In the genomic region with DNA sequence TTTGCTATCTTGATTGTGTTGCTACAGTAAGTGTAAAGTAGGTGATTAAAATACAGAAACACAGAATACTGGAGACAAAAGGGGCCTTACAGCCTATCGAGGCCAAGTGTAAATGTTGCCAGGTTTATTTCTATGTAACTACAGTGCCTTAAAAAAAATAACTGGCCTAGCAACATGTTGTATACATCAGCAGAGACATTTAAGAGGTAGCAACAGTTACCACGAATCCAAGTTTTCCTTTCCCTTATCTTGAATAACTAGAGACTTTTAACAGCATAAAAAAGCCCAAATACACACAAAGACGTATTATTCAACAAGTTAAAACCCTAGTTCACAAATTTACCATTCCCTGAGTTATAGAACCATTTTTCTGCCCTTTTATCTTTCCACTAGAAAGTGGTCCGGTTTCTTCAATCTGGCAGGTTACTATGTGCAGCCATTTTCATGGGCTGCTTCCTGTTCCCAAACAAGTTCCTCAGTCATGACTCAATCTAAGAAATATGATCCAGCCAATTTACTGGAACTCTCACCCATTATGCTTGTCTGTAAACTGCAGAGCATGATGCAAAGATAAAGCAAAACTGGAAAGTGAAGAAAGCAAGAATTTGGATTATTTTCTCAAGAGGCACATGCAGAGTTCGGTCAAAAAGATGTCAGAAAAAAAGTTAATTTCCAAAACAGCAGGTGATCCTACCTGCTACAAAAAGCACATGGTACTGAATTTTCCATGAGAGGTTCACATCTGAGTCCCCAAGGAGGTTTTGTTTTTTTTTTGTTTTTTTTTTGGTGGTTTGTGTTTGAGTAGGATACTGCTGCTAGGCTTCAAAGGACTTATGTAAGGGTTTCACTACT, we compare ENCODE assay signal across 8 cellular contexts. TPM values are rescaled to one million over a fixed set of nuclear protein-coding genes. Genes with fewer than 3 reads are reported as not detected.
DNase-seq lines count a peak whose midpoint lies in the region; ATAC-seq and TF ChIP-seq lines count a peak whose summit lies in the region.

No MANE protein-coding gene starts in this region.

- TF ChIP-seq POLR2A in right lobe of liver (IDR thresholded peaks at IDR 0.05), result no peak
- no peak for TF ChIP-seq POLR2A in transverse colon (IDR thresholded peaks at IDR 0.05)

- peak; percentile 7 for DNase-seq in NCI-H146 (lab: John Stamatoyannopoulos, UW)
- no peak for DNase-seq in NCI-H146 treated with DMSO at 0.1 percent for 48 hours (lab: John Stamatoyannopoulos, UW; ENCODE audit: unreplicated experiment)
- DNase-seq in NCI-H526 treated with DMSO at 0.1 percent for 48 hours (lab: John Stamatoyannopoulos, UW), result peak; percentile 22
- no peak for DNase-seq in central memory CD8-positive, alpha-beta T cell (ENCODE audit: low spot score in 2 of 2)
- DNase-seq in right lobe of liver, result no peak
- DNase-seq in transverse colon, result no peak
- no peak for DNase-seq in NCI-H187 (lab: John Stamatoyannopoulos, UW)

- 32% methylated on average over 5 of the region's 5 CpGs for WGBS in right lobe of liver (ENCODE audit: insufficient coverage, low coverage, low lambda C conversion rate, missing lambda C conversion rate)
- WGBS in transverse colon (ENCODE audit: low coverage in 1 of 2), 2 donors, result 22 to 25% methylated on average over 5 of the region's 5 CpGs

- H3K27ac ChIP-seq in right lobe of liver (peak overlapping the region; percentile 13 to 83 (median 52)), transverse colon (peak overlapping the region; percentile 84 to 89 (median 86))

- H3K4me1 ChIP-seq in right lobe of liver, result peaks cover 0 to 87% (median 35%) of the 10 kb centered on the region in 4 donors
- peaks cover 53 to 99% (median 82%) of the 10 kb centered on the region in 4 donors for H3K4me1 ChIP-seq in transverse colon

- peaks cover 75% of the 10 kb centered on the region for H3K4me1 Mint-ChIP-seq in central memory CD8-positive, alpha-beta T cell

- H3K9me3 ChIP-seq in right lobe of liver (no peaks in the 10 kb centered on the region), transverse colon (no peaks in the 10 kb centered on the region)

- H3K4me3 ChIP-seq in right lobe of liver, result no peak overlapping the region
- H3K4me3 ChIP-seq in transverse colon, result peak overlapping the region in 1 of 4 donors; percentile 7

- H3K27ac Mint-ChIP-seq in central memory CD8-positive, alpha-beta T cell (ENCODE audit: low read depth), result peak overlapping the region; percentile 78

- H3K4me3 Mint-ChIP-seq in central memory CD8-positive, alpha-beta T cell, result peak overlapping the region; percentile 53

- no peak for ATAC-seq in central memory CD8-positive, alpha-beta T cell (replicated peaks; ENCODE audit: extremely low read depth, poor library complexity, severe bottlenecking)
- ATAC-seq in right lobe of liver, result peak; percentile 21 to 71 (median 57)
- no peak for ATAC-seq in GM21717 (IDR thresholded peaks at IDR 0.05; ENCODE audit: unreplicated experiment)

- TF ChIP-seq CTCF in right lobe of liver (IDR thresholded peaks at IDR 0.05) (no peak), transverse colon (IDR thresholded peaks at IDR 0.05) (no peak)

- no peaks in the 10 kb centered on the region for H3K27me3 ChIP-seq in right lobe of liver
- H3K27me3 ChIP-seq in transverse colon, result no peaks in the 10 kb centered on the region

- in situ Hi-C loops in transverse colon (cut with MboI; ENCODE audit: low pct_ligation_motif_present in 1 of 4, low pct_unique_long_range_greater_than_20kb in 1 of 4, low sequenced_read_pairs in 3 of 4), result no loop called here

- intact Hi-C loops in right lobe of liver (cut with DNase I) (no loop called here), transverse colon (cut with DNase I; ENCODE audit: low total_unique reads) (no loop called here)

- H3K36me3 ChIP-seq in right lobe of liver (no peaks in the 10 kb centered on the region), transverse colon (no peaks in the 10 kb centered on the region)

- TF ChIP-seq EP300 in transverse colon (IDR thresholded peaks at IDR 0.05; ENCODE audit: low read depth), result peak; percentile 50

- no peaks in the 10 kb centered on the region for H3K9me3 Mint-ChIP-seq in central memory CD8-positive, alpha-beta T cell

- H3K36me3 Mint-ChIP-seq in central memory CD8-positive, alpha-beta T cell (ENCODE audit: insufficient read depth), result peaks cover 20% of the 10 kb centered on the region

- no peaks in the 10 kb centered on the region for H3K27me3 Mint-ChIP-seq in central memory CD8-positive, alpha-beta T cell

RNA-seq across cellular contexts. Expression of a gene that starts 22.2 kb away (rescaled TPM):
- 10 to 100 TPM; 27.9 to 83.6 (median 35.6) TPM for total RNA-seq in right lobe of liver
- 100 to 1,000 TPM in 1 of 4 donors, 10 to 100 TPM in 3; 41.6 to 105 (median 65.2) TPM for total RNA-seq in transverse colon

RNA-seq across cellular contexts. Expression of a gene that starts 29.8 kb away (rescaled TPM):
- total RNA-seq in right lobe of liver (10 to 100 TPM; 22.4 to 70.4 (median 54.8) TPM), transverse colon (10 to 100 TPM; 40.6 to 83.2 (median 57.4) TPM)

Comparison
In these comparisons a context has a peak if more than half of its experiments do, and no peak if none do; other contexts are left out.
1. DNase-seq: peak in NCI-H146 (single experiment) and NCI-H526 treated with DMSO at 0.1 percent for 48 hours (single experiment); none in NCI-H146 treated with DMSO at 0.1 percent for 48 hours (single experiment), central memory CD8-positive, alpha-beta T cell (0 of 2), right lobe of liver (0 of 3), transverse colon (single experiment) and NCI-H187 (0 of 2).
2. ATAC-seq: peak in right lobe of liver (4 of 4); none in central memory CD8-positive, alpha-beta T cell (single experiment) and GM21717 (single experiment).